ENCODE assay signal across 14 cellular contexts in genomic region chr4:152036626-152037025, GRCh38.
"Had no signal": no experiment of that assay in that cellular context is flagged by ENCODE, and none has a peak within 500 bp of the region (broad histone marks: within the 10 kb centered on the region; RNA-seq: fewer than 3 reads in every experiment).

No MANE protein-coding gene starts in this region.

- FAIRE-seq: small intestine had no signal

- H3K36me3 ChIP-seq: breast epithelium, esophagus squamous epithelium, transverse colon had no signal

- H3K4me3 ChIP-seq: breast epithelium, esophagus squamous epithelium, transverse colon had no signal

- H3K27me3 ChIP-seq: breast epithelium, esophagus squamous epithelium, transverse colon had no signal

- DNase-seq: activated CD4-positive, alpha-beta T cell treated with anti-CD3 and anti-CD28 coated beads, Interleukin-2, amount 50 U/mL, for 48 hours; activated CD4-positive, CD25-positive, alpha-beta regulatory T cell treated with anti-CD3 and anti-CD28 coated beads, Interleukin-2, amount 50 U/mL, for 72 hours; activated CD8-positive, alpha-beta memory T cell treated with anti-CD3 and anti-CD28 coated beads, Interleukin-2, amount 10 ng/mL, durations not matched to agents 7 days and 5 days; activated effector memory CD4-positive, alpha-beta T cell treated with anti-CD3 and anti-CD28 coated beads, Interleukin-2, amount 50 U/mL, for 16 hours; activated T-cell treated with anti-CD3 and anti-CD28 coated beads, Interleukin-2, amount 50 U/mL, for 24 hours; esophagus squamous epithelium; hypothalamus; left colon; mammary epithelial cell; naive thymus-derived CD4-positive, alpha-beta T cell; posterior cingulate gyrus; small intestine; transverse colon had no signal
